ENCODE assay signal across 26 cellular contexts in the genomic region with DNA sequence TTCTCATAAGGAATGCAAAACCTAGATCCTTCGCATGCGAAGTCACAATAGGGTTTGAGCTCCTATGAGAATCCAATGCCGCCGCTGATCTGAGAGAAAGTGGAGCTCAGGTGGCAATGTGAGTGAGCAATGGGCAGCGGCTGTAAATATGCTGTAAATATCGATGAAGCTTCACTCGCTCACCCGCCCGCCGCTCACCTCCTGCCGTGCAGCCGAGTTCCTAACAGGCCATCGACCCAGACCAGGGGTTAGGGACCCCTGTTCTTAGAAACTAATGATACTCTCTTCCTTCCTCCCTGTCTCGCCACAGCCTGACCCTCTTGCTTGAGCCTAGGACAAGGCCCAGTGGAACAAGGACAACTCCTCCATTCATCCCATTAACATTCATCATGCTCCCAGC.
"Had no signal": no experiment of that assay in that cellular context is flagged by ENCODE, and none has a peak within 500 bp of the region (broad histone marks: within the 10 kb centered on the region; RNA-seq: fewer than 3 reads in every experiment).

No MANE protein-coding gene starts in this region.

- H3K4me1 ChIP-seq: parathyroid adenoma, prostate gland had no signal

- H3K27ac ChIP-seq: coronary artery, esophagus squamous epithelium, parathyroid adenoma, prostate gland, spleen, suprapubic skin, transverse colon had no signal

- FAIRE-seq: endometrium, keratinocyte had no signal

- H3K27ac Mint-ChIP-seq: memory B cell; mesothelial cell of epicardium; stimulated activated naive B cell treated with anti-CD40 and anti-IgM and Interleukin-4, amounts not matched to agents 10 μg/mL and 1 μg/mL and 100 μg/mL, for 72 hours had no signal

- H3K27me3 ChIP-seq: esophagus squamous epithelium, spleen, suprapubic skin, transverse colon had no signal

- H3K4me3 ChIP-seq: coronary artery, esophagus squamous epithelium, lung, mucosa of descending colon, prostate gland, skin epidermis, spleen, suprapubic skin, transverse colon had no signal

- H3K27me3 Mint-ChIP-seq: stimulated activated naive CD8-positive, alpha-beta T cell treated with anti-CD3 and anti-CD28 coated beads, Interleukin-15, Interleukin-2, amounts not matched to agents 100 ng/mL and 50 ng/mL, for 24 hours had no signal

- H3K9me3 Mint-ChIP-seq: mesothelial cell of epicardium; naive B cell; natural killer cell treated with Interleukin-12 subunit alpha and Interleukin-12 subunit beta and Interleukin-15 and Interleukin-18, amount 100 ng/mL, for 72 hours; neural crest cell; stimulated activated naive CD8-positive, alpha-beta T cell treated with anti-CD3 and anti-CD28 coated beads, Interleukin-15, Interleukin-2, amounts not matched to agents 100 ng/mL and 50 ng/mL, for 24 hours had no signal

- H3K36me3 ChIP-seq: esophagus squamous epithelium, prostate gland, spleen, suprapubic skin, transverse colon had no signal

- H3K36me3 Mint-ChIP-seq: mesothelial cell of epicardium; naive B cell; natural killer cell treated with Interleukin-12 subunit alpha and Interleukin-12 subunit beta and Interleukin-15 and Interleukin-18, amount 100 ng/mL, for 72 hours had no signal

- H3K4me1 Mint-ChIP-seq: mesothelial cell of epicardium had no signal

- ATAC-seq: natural killer cell treated with Interleukin-12 subunit alpha and Interleukin-12 subunit beta and Interleukin-15 and Interleukin-18, amount 100 ng/mL, for 72 hours; right cardiac atrium; stimulated activated naive B cell treated with anti-CD40 and anti-IgM and Interleukin-4, amounts not matched to agents 10 μg/mL and 1 μg/mL and 100 μg/mL, for 72 hours had no signal

- H2AFZ ChIP-seq: parathyroid adenoma had no signal

- DNase-seq: central memory CD4-positive, alpha-beta T cell; dermis blood vessel endothelial cell; effector memory CD4-positive, alpha-beta T cell; erythroblast; esophagus squamous epithelium; foreskin melanocyte; mucosa of descending colon; naive B cell; spleen; stimulated activated CD4-positive, alpha-beta T cell treated with anti-CD3 and anti-CD28 coated beads, Interleukin-2, amount 100 ng/mL, for 48 hours; stimulated activated naive B cell treated with anti-CD40 and anti-IgM and Interleukin-4, amounts not matched to agents 10 μg/mL and 1 μg/mL and 100 μg/mL, for 72 hours; transverse colon had no signal

- H3K9ac ChIP-seq: parathyroid adenoma had no signal

- H3K4me3 Mint-ChIP-seq: memory B cell; mesothelial cell of epicardium; natural killer cell treated with Interleukin-12 subunit alpha and Interleukin-12 subunit beta and Interleukin-15 and Interleukin-18, amount 100 ng/mL, for 72 hours; neural crest cell; stimulated activated naive B cell treated with anti-CD40 and anti-IgM and Interleukin-4, amounts not matched to agents 10 μg/mL and 1 μg/mL and 100 μg/mL, for 72 hours; stimulated activated naive CD8-positive, alpha-beta T cell treated with anti-CD3 and anti-CD28 coated beads, Interleukin-15, Interleukin-2, amounts not matched to agents 100 ng/mL and 50 ng/mL, for 24 hours had no signal

- H3K9me3 ChIP-seq: esophagus squamous epithelium, mucosa of descending colon, prostate gland, spleen, suprapubic skin, transverse colon had no signal

- H3K79me2 ChIP-seq: parathyroid adenoma had no signal
